1 cellular context compared by ENCODE assay signal in genomic region chr13:23739597-23739996, GRCh38.
TF ChIP-seq lines count a peak whose summit lies in the region.

No MANE protein-coding gene starts in this region.

TF ChIP-seq in IMR-90, 13 proteins besides CTCF, POLR2A, EP300 and RAD21:
- TF ChIP-seq NFE2L2 (IDR thresholded peaks at IDR 0.05; ENCODE audit: low read depth, low read length) (no peak), FOS (IDR thresholded peaks at IDR 0.05; ENCODE audit: low read depth, low read length) (no peak), MAFK (IDR thresholded peaks at IDR 0.05; ENCODE audit: low read depth, low read length) (no peak), RCOR1 (IDR thresholded peaks at IDR 0.05; ENCODE audit: insufficient replicate concordance, low read length) (no peak), CEBPB (IDR thresholded peaks at IDR 0.05; ENCODE audit: low read depth, low read length) (no peak), MAZ (IDR thresholded peaks at IDR 0.05; ENCODE audit: borderline replicate concordance, low read depth, low read length) (no peak), RFX5 (IDR thresholded peaks at IDR 0.05; ENCODE audit: low read depth, low read length) (no peak), BHLHE40 (IDR thresholded peaks at IDR 0.05; ENCODE audit: low read depth, low read length) (no peak), MXI1 (IDR thresholded peaks at IDR 0.05; ENCODE audit: borderline replicate concordance, low read depth, low read length) (no peak), CHD1 (IDR thresholded peaks at IDR 0.05; ENCODE audit: low read depth, low read length) (no peak), SMC3 (IDR thresholded peaks at IDR 0.05; ENCODE audit: low read depth, low read length) (no peak)
- TF ChIP-seq, protein P1, sequence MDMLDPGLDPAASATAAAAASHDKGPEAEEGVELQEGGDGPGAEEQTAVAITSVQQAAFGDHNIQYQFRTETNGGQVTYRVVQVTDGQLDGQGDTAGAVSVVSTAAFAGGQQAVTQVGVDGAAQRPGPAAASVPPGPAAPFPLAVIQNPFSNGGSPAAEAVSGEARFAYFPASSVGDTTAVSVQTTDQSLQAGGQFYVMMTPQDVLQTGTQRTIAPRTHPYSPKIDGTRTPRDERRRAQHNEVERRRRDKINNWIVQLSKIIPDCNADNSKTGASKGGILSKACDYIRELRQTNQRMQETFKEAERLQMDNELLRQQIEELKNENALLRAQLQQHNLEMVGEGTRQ (IDR thresholded peaks at IDR 0.05; ENCODE audit: low read depth, low read length): no peak
- TF ChIP-seq, protein P2, sequence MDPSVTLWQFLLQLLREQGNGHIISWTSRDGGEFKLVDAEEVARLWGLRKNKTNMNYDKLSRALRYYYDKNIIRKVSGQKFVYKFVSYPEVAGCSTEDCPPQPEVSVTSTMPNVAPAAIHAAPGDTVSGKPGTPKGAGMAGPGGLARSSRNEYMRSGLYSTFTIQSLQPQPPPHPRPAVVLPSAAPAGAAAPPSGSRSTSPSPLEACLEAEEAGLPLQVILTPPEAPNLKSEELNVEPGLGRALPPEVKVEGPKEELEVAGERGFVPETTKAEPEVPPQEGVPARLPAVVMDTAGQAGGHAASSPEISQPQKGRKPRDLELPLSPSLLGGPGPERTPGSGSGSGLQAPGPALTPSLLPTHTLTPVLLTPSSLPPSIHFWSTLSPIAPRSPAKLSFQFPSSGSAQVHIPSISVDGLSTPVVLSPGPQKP (IDR thresholded peaks at IDR 0.05; ENCODE audit: borderline replicate concordance, low read depth, low read length): no peak
